In the genomic region with DNA sequence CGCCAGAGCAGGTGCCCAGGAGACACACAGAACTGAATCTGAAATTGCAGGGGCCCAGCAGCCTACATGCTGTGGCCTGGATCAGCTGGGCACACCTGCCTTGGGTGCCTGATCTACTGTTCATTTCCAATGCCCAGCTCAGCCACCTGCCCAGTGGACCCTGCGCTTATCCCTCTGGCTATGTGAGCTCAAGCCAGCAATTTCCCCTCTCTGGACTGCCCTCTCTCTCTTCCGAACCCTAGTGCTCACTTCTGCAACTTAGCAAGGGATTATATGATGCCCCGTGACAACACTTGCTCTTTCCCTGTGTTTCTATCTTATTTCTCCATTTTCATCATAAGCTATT, we compare ENCODE assay signal across 9 cellular contexts.
DNase-seq lines count a peak whose midpoint lies in the region; ATAC-seq and TF ChIP-seq lines count a peak whose summit lies in the region.
"Had no signal": no experiment of that assay in that cellular context is flagged by ENCODE, and none has a peak within 500 bp of the region (broad histone marks: within the 10 kb centered on the region; RNA-seq: fewer than 3 reads in every experiment).

No MANE protein-coding gene starts in this region.

- BruUV-seq in PC-9 (replicated peaks; lab: Mats Ljungman, UMichigan), result no TSS peak

- H3K4me1 ChIP-seq in BLaER1 treated with 17β-estradiol and CSF1 and Interleukin-3, amounts not matched to agents 10 nM and 100 nM, result peaks cover 42 to 100% (median 73%) of the 10 kb centered on the region in 10 experiments
- H3K4me1 ChIP-seq in PC-9 (replicated peaks; ENCODE audit: insufficient read depth) (peaks cover 49% of the 10 kb centered on the region), mesenchymal stem cell (ENCODE audit: control insufficient read depth, insufficient read depth, low read depth, low read length) (peaks cover 20% of the 10 kb centered on the region)

- peaks cover 50 to 91% (median 77%) of the 10 kb centered on the region in 11 experiments for H3K27me3 ChIP-seq in BLaER1 treated with 17β-estradiol and CSF1 and Interleukin-3, amounts not matched to agents 10 nM and 100 nM
- H3K27me3 ChIP-seq in PC-9 (ENCODE audit: insufficient read depth, low read depth) (no peaks in the 10 kb centered on the region), mesenchymal stem cell (ENCODE audit: control insufficient read depth in 1 of 2, insufficient read depth in 1 of 2, low read length in 2 of 2) (peaks cover 11 to 42% of the 10 kb centered on the region in 2 experiments)

- no peak overlapping the region for H2BK120ac ChIP-seq in mesenchymal stem cell (ENCODE audit: low read depth, low read length)

- no peaks in the 10 kb centered on the region for H3K9me2 ChIP-seq in PC-9 (ENCODE audit: insufficient read depth)

- ATAC-seq in GM21717 (IDR thresholded peaks at IDR 0.05; ENCODE audit: unreplicated experiment) (peak; percentile 8), HG02759 (IDR thresholded peaks at IDR 0.05; ENCODE audit: unreplicated experiment) (no peak), GM21515 (IDR thresholded peaks at IDR 0.05; ENCODE audit: unreplicated experiment) (no peak)

- peak overlapping the region; percentile 31 to 91 (median 74); a peak in 20 of 22 replicates for H3K27ac ChIP-seq in BLaER1 treated with 17β-estradiol and CSF1 and Interleukin-3, amounts not matched to agents 10 nM and 100 nM
- H3K27ac ChIP-seq in PC-9 (peak overlapping the region; percentile 91), mesenchymal stem cell (ENCODE audit: low read length, poor library complexity, severe bottlenecking) (no peak overlapping the region)

- H2BK12ac ChIP-seq in mesenchymal stem cell (ENCODE audit: low read length in 2 of 2), result no peak overlapping the region

- H3F3A ChIP-seq in PC-9 (ENCODE audit: insufficient read depth, low read depth), result peaks cover 30% of the 10 kb centered on the region

- H2BK5ac ChIP-seq in mesenchymal stem cell (ENCODE audit: low read depth, low read length, poor library complexity, severe bottlenecking), result no peak overlapping the region

- peak overlapping the region in 1 of 10 experiments; percentile 28; a peak in 1 of 20 replicates for H3K4me3 ChIP-seq in BLaER1 treated with 17β-estradiol and CSF1 and Interleukin-3, amounts not matched to agents 10 nM and 100 nM
- H3K4me3 ChIP-seq in PC-9, result no peak overlapping the region
- no peak overlapping the region for H3K4me3 ChIP-seq in mesenchymal stem cell (ENCODE audit: insufficient read depth in 1 of 2, low read depth in 1 of 2, low read length in 2 of 2)
- H3K4me3 ChIP-seq: heart left ventricle had no signal

- H3K9me3 ChIP-seq in BLaER1 treated with 17β-estradiol and CSF1 and Interleukin-3, amounts not matched to agents 10 nM and 100 nM (replicated peaks in 1 of 11), result no peaks in the 10 kb centered on the region
- H3K9me3 ChIP-seq in PC-9 (ENCODE audit: insufficient read depth, low read depth), result no peaks in the 10 kb centered on the region
- H3K9me3 ChIP-seq in mesenchymal stem cell (ENCODE audit: control insufficient read depth, low read length), result no peaks in the 10 kb centered on the region
- H3K9me3 ChIP-seq: heart left ventricle had no signal

- WGBS in mesenchymal stem cell, result 95% methylated on average over 4 of the region's 4 CpGs

- no peak overlapping the region for H3K4ac ChIP-seq in mesenchymal stem cell (ENCODE audit: low read depth in 1 of 2, low read length in 2 of 2)

- H2AFZ ChIP-seq in PC-9 (no peak overlapping the region), mesenchymal stem cell (ENCODE audit: low read depth, low read length) (no peak overlapping the region)

- no peak overlapping the region for H3K18ac ChIP-seq in mesenchymal stem cell (ENCODE audit: low read depth in 1 of 2, low read length in 2 of 2)

- H2BK15ac ChIP-seq in mesenchymal stem cell (ENCODE audit: low read depth, poor library complexity, severe bottlenecking), result no peak overlapping the region

- H3K14ac ChIP-seq in mesenchymal stem cell (ENCODE audit: low read length in 2 of 2), result no peak overlapping the region

- CTCF ChIA-PET in PC-9 (lab: Charles Lee), result interaction anchor here (0.6 to 1.2 kb wide), 3 partner anchors 234 to 1279 kb away, joined by 4 to 9 read pairs (median 5); no protein-coding TSS in a partner anchor

- POLR2A ChIA-PET in PC-9 (lab: Charles Lee; ENCODE audit: unreplicated experiment), result no interaction called here

- H4K20me1 ChIP-seq in BLaER1 treated with 17β-estradiol and CSF1 and Interleukin-3, amounts not matched to agents 10 nM and 100 nM, result peaks cover 0 to 58% (median 23%) of the 10 kb centered on the region in 11 experiments; a peak in 14 of 22 replicates
- no peaks in the 10 kb centered on the region for H4K20me1 ChIP-seq in PC-9 (ENCODE audit: insufficient read depth)

- no peaks in the 10 kb centered on the region for H3K79me1 ChIP-seq in mesenchymal stem cell (replicated peaks; ENCODE audit: low read length, poor library complexity, severe bottlenecking)

- no peak for TF ChIP-seq CTCF in PC-9 (conservative IDR thresholded peaks at IDR 0.05)

- H4K8ac ChIP-seq in mesenchymal stem cell (ENCODE audit: low read length), result no peak overlapping the region

- no peak overlapping the region for H2AK5ac ChIP-seq in mesenchymal stem cell (ENCODE audit: low read length, severe bottlenecking)

- H3K23ac ChIP-seq in mesenchymal stem cell (ENCODE audit: low read length in 2 of 2), result no peak overlapping the region

- H3K4me2 ChIP-seq in BLaER1 treated with 17β-estradiol and CSF1 and Interleukin-3, amounts not matched to agents 10 nM and 100 nM, result peak overlapping the region; percentile 54 to 95 (median 79); a peak in 21 of 22 replicates
- peak overlapping the region; percentile 72 for H3K4me2 ChIP-seq in PC-9
- H3K4me2 ChIP-seq in mesenchymal stem cell (ENCODE audit: low read length, poor library complexity, severe bottlenecking), result no peak overlapping the region

- no peaks in the 10 kb centered on the region for H3K79me2 ChIP-seq in PC-9 (ENCODE audit: low read depth)

- no peak for DNase-seq in PC-9
- no peak for DNase-seq in mesenchymal stem cell
- no peak for DNase-seq in NCI-H748 treated with DMSO at 0.1 percent for 48 hours (lab: John Stamatoyannopoulos, UW)
- DNase-seq in NCI-H1105 (lab: John Stamatoyannopoulos, UW), result no peak

- no peaks in the 10 kb centered on the region for H3K36me3 ChIP-seq in BLaER1 treated with 17β-estradiol and CSF1 and Interleukin-3, amounts not matched to agents 10 nM and 100 nM
- H3K36me3 ChIP-seq in PC-9 (ENCODE audit: low read depth), result no peaks in the 10 kb centered on the region
- H3K36me3 ChIP-seq in mesenchymal stem cell (ENCODE audit: control insufficient read depth in 1 of 2, insufficient read depth in 2 of 2, low read depth in 1 of 2, low read length in 2 of 2), result no peaks in the 10 kb centered on the region
- H3K36me3 ChIP-seq: heart left ventricle had no signal

- H3K9ac ChIP-seq in BLaER1 treated with 17β-estradiol and CSF1 and Interleukin-3, amounts not matched to agents 10 nM and 100 nM, result peak overlapping the region in 10 of 11 experiments; percentile 4 to 75 (median 56); a peak in 16 of 22 replicates
- H3K9ac ChIP-seq in mesenchymal stem cell (ENCODE audit: low read length), result peak overlapping the region; percentile 4

- H4K91ac ChIP-seq in mesenchymal stem cell (ENCODE audit: low read length), result no peak overlapping the region

- intact Hi-C loops in PC-9 (cut with micrococcal nuclease; ENCODE audit: unreplicated experiment), result loop anchor here (2.0 to 5.0 kb wide), 3 partner anchors 165 to 395 kb away; no protein-coding TSS in a partner anchor
